ENCODE assay signal across 9 cellular contexts in the genomic region with DNA sequence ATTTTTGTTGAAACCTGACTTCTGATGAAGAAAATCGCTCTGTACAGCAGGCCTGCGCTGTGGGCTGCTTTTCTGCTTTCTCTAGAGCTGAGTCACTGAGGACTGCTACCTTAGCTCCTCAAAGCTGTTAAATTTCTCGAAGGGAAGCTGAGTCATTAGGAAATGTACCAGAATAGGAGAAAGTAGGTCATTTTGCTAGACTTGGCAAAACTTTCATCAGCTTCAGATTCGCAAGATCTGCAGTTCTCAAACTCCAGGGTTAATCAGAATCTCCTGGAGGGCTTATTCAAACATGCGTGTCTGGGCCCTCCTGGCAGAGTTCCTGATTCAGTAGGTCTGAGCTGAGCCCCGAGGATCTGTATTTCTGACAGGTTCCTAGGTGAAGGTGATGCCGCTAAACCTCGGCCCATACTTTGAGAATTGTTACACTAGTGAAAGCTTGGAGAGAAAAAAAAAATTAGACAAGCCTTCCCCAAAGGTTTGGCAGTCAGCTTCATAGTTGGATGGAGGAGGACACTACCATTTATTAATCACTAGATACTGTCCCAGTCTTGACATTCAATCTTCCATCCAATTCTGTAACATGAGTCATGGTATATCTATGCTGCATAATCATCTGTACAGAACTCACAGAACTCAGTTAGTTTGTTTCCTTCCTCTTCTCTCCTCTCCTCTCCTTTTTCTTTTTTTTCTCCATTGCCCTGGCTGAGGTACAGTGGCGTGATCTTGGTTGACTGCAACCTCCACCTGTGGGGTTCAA.
DNase-seq lines count a peak whose midpoint lies in the region; ATAC-seq, FAIRE-seq and TF ChIP-seq lines count a peak whose summit lies in the region.
"Had no signal": no experiment of that assay in that cellular context is flagged by ENCODE, and none has a peak within 500 bp of the region (broad histone marks: within the 10 kb centered on the region; RNA-seq: fewer than 3 reads in every experiment).

No MANE protein-coding gene starts in this region.

- ATAC-seq in Right ventricle myocardium inferior, result peak; percentile 93
- peak; percentile 47 for ATAC-seq in body of pancreas
- ATAC-seq in lower lobe of right lung, result peak; percentile 56 to 70
- ATAC-seq in HG03378 (IDR thresholded peaks at IDR 0.05; ENCODE audit: unreplicated experiment), result no peak

- H3K27me3 Mint-ChIP-seq in CD8-positive, alpha-beta memory T cell, result peaks cover 0 to 2% of the 10 kb centered on the region in 2 donors
- H3K27me3 Mint-ChIP-seq: memory B cell had no signal

- CTCF ChIA-PET in CD8-positive, alpha-beta memory T cell (lab: Charles Lee), result no interaction called here

- no peak for TF ChIP-seq POLR2A in body of pancreas (IDR thresholded peaks at IDR 0.05)

- FAIRE-seq in urothelium cell line (lab: Jason Lieb, UNC), result peak; percentile 46

- peak overlapping the region in 1 of 8 donors; percentile 18 for H3K27ac Mint-ChIP-seq in CD8-positive, alpha-beta memory T cell
- H3K27ac Mint-ChIP-seq: memory B cell had no signal

- peaks cover 0 to 11% (median 9%) of the 10 kb centered on the region in 3 donors for H3K4me1 Mint-ChIP-seq in CD8-positive, alpha-beta memory T cell
- H3K4me1 Mint-ChIP-seq: memory B cell had no signal

- TF ChIP-seq CTCF in body of pancreas (IDR thresholded peaks at IDR 0.05), result no peak
- TF ChIP-seq CTCF in lower lobe of right lung (IDR thresholded peaks at IDR 0.05), result no peak

- H3K9me3 Mint-ChIP-seq in CD8-positive, alpha-beta memory T cell, result no peaks in the 10 kb centered on the region
- H3K9me3 Mint-ChIP-seq: memory B cell had no signal

- H3K4me3 ChIP-seq in body of pancreas, result no peak overlapping the region
- no peak overlapping the region for H3K4me3 ChIP-seq in lower lobe of right lung
- no peak overlapping the region for H3K4me3 ChIP-seq in CD8-positive, alpha-beta memory T cell (ENCODE audit: low read length)

- no peak overlapping the region for H3K27ac ChIP-seq in body of pancreas
- H3K27ac ChIP-seq in lower lobe of right lung, result no peak overlapping the region
- no peak overlapping the region for H3K27ac ChIP-seq in CD8-positive, alpha-beta memory T cell (ENCODE audit: low read depth, low read length)

- no peak for DNase-seq in Right ventricle myocardium inferior (ENCODE audit: missing footprints)
- DNase-seq in cardiac septum (ENCODE audit: low spot score), result no peak
- peak in 3 of 4 donors; percentile 20 to 40 (median 25) for DNase-seq in body of pancreas
- DNase-seq in lower lobe of right lung, result no peak
- peak; percentile 72 for DNase-seq in urothelium cell line (ENCODE audit: low spot score)
- no peak for DNase-seq in NOMO-1 treated with DMSO at 0.1 percent for 48 hours (lab: John Stamatoyannopoulos, UW; ENCODE audit: unreplicated experiment)
- no peak for DNase-seq in CD8-positive, alpha-beta memory T cell

- no peak overlapping the region for H3K4me3 Mint-ChIP-seq in CD8-positive, alpha-beta memory T cell
- H3K4me3 Mint-ChIP-seq: memory B cell had no signal

- no peaks in the 10 kb centered on the region for H3K27me3 ChIP-seq in body of pancreas
- H3K27me3 ChIP-seq in lower lobe of right lung (ENCODE audit: low read depth), result no peaks in the 10 kb centered on the region
- H3K27me3 ChIP-seq in CD8-positive, alpha-beta memory T cell (ENCODE audit: insufficient read depth, low read length, poor library complexity, severe bottlenecking), result no peaks in the 10 kb centered on the region

- no peaks in the 10 kb centered on the region for H3K36me3 ChIP-seq in body of pancreas (replicated peaks in 1 of 2; ENCODE audit: insufficient read depth in 1 of 2, low read depth in 2 of 2)
- no peaks in the 10 kb centered on the region for H3K36me3 ChIP-seq in lower lobe of right lung
- H3K36me3 ChIP-seq in CD8-positive, alpha-beta memory T cell (ENCODE audit: insufficient read depth, low read length), result no peaks in the 10 kb centered on the region

- no peaks in the 10 kb centered on the region for H3K9me3 ChIP-seq in body of pancreas
- no peaks in the 10 kb centered on the region for H3K9me3 ChIP-seq in lower lobe of right lung
- H3K9me3 ChIP-seq in CD8-positive, alpha-beta memory T cell (ENCODE audit: low read length), result no peaks in the 10 kb centered on the region

- POLR2A ChIA-PET in CD8-positive, alpha-beta memory T cell (lab: Charles Lee), result no interaction called here

- H3K4me1 ChIP-seq in body of pancreas (peaks cover 5% of the 10 kb centered on the region), lower lobe of right lung (no peaks in the 10 kb centered on the region)
- no peaks in the 10 kb centered on the region for H3K4me1 ChIP-seq in CD8-positive, alpha-beta memory T cell (ENCODE audit: insufficient read depth, low read length)

- no peaks in the 10 kb centered on the region for H3K36me3 Mint-ChIP-seq in CD8-positive, alpha-beta memory T cell
- H3K36me3 Mint-ChIP-seq: memory B cell had no signal

- 60 to 66% methylated on average over 8 to 9 of the region's 9 CpGs for WGBS in body of pancreas, 2 donors

- intact Hi-C loops in Right ventricle myocardium inferior (cut with DNase I) (no loop called here), cardiac septum (cut with DNase I) (no loop called here), body of pancreas (cut with DNase I) (no loop called here), lower lobe of right lung (cut with DNase I) (no loop called here)

Comparison
In these comparisons a context has a peak if more than half of its experiments do, and no peak if none do; other contexts are left out.
1. DNase-seq: peak in body of pancreas (3 of 4) and urothelium cell line (single experiment); none in Right ventricle myocardium inferior (single experiment), cardiac septum (single experiment), lower lobe of right lung (single experiment), NOMO-1 treated with DMSO at 0.1 percent for 48 hours (single experiment) and CD8-positive, alpha-beta memory T cell (0 of 5).